17 cellular contexts compared by ENCODE assay signal in genomic region chr16:70704586-70704985, GRCh38. TPM values are rescaled to one million over a fixed set of nuclear protein-coding genes. Genes with fewer than 3 reads are reported as not detected.
DNase-seq lines count a peak whose midpoint lies in the region; ATAC-seq and TF ChIP-seq lines count a peak whose summit lies in the region.
"Had no signal": no experiment of that assay in that cellular context is flagged by ENCODE, and none has a peak within 500 bp of the region (broad histone marks: within the 10 kb centered on the region; RNA-seq: fewer than 3 reads in every experiment).

No MANE protein-coding gene starts in this region.

- no peak overlapping the region for H3K4me3 Mint-ChIP-seq in nephron progenitor cell
- H3K4me3 Mint-ChIP-seq: activated CD4-positive, alpha-beta memory T cell treated with anti-CD3 and anti-CD28 coated beads, Interleukin-2, amount 10 ng/mL, durations not matched to agents 7 days and 5 days; CD8-positive, alpha-beta T cell had no signal

- no peaks in the 10 kb centered on the region for H3K9me3 Mint-ChIP-seq in nephron progenitor cell
- H3K9me3 Mint-ChIP-seq: activated CD4-positive, alpha-beta memory T cell treated with anti-CD3 and anti-CD28 coated beads, Interleukin-2, amount 10 ng/mL, durations not matched to agents 7 days and 5 days; CD8-positive, alpha-beta T cell had no signal

- no peak for ATAC-seq in heart left ventricle
- ATAC-seq in gastrocnemius medialis: no peak
- no peak for ATAC-seq in GM19452 (IDR thresholded peaks at IDR 0.05; ENCODE audit: unreplicated experiment)
- ATAC-seq: CD8-positive, alpha-beta T cell; foreskin keratinocyte had no signal

- H3K4me3 ChIP-seq in right atrium auricular region: no peak overlapping the region
- H3K4me3 ChIP-seq in heart left ventricle: no peak overlapping the region
- H3K4me3 ChIP-seq in esophagus squamous epithelium: no peak overlapping the region
- H3K4me3 ChIP-seq in gastrocnemius medialis: no peak overlapping the region
- no peak overlapping the region for H3K4me3 ChIP-seq in SJCRH30
- H3K4me3 ChIP-seq: ovary had no signal

- H3K9me3 ChIP-seq in right atrium auricular region (no peaks in the 10 kb centered on the region), heart left ventricle (no peaks in the 10 kb centered on the region), esophagus squamous epithelium (no peaks in the 10 kb centered on the region), gastrocnemius medialis (no peaks in the 10 kb centered on the region), SJCRH30 (replicated peaks) (no peaks in the 10 kb centered on the region)
- H3K9me3 ChIP-seq: ovary had no signal

- in situ Hi-C loops in gastrocnemius medialis (cut with MboI; ENCODE audit: low sequenced_read_pairs in 4 of 4): no loop called here

- no peaks in the 10 kb centered on the region for H3K36me3 Mint-ChIP-seq in nephron progenitor cell (ENCODE audit: low read depth)

- 79 to 90% (median 88%) methylated on average over 11 of the region's 11 CpGs for WGBS in heart left ventricle, 4 donors
- 66 to 100% methylated on average over 3 to 6 of the region's 11 CpGs for WGBS in esophagus squamous epithelium, 2 donors

- DNase-seq in right atrium auricular region (ENCODE audit: low spot score) (no peak), heart left ventricle (no peak), esophagus squamous epithelium (lab: John Stamatoyannopoulos, UW) (no peak), gastrocnemius medialis (no peak), UCSD-AML1 (lab: John Stamatoyannopoulos, UW; ENCODE audit: unreplicated experiment) (no peak), nephron progenitor cell (no peak), SJCRH30 (no peak)
- DNase-seq: activated CD4-positive, alpha-beta memory T cell treated with anti-CD3 and anti-CD28 coated beads, Interleukin-2, amount 10 ng/mL, durations not matched to agents 7 days and 5 days; CD8-positive, alpha-beta T cell; effector CD8-positive, alpha-beta T cell; foreskin keratinocyte; GF-D8; NCI-H2081; NCI-H82; ovary; Right ventricle myocardium superior had no signal

- H3K4me1 Mint-ChIP-seq in nephron progenitor cell: peaks cover 67% of the 10 kb centered on the region
- H3K4me1 Mint-ChIP-seq: activated CD4-positive, alpha-beta memory T cell treated with anti-CD3 and anti-CD28 coated beads, Interleukin-2, amount 10 ng/mL, durations not matched to agents 7 days and 5 days had no signal

- peak overlapping the region; percentile 83 to 85 for H3K27ac ChIP-seq in right atrium auricular region
- peak overlapping the region in 4 of 12 donors; percentile 75 to 96 (median 85) for H3K27ac ChIP-seq in heart left ventricle
- peak overlapping the region; percentile 85 to 95 (median 90) for H3K27ac ChIP-seq in esophagus squamous epithelium
- peak overlapping the region in 3 of 4 donors; percentile 74 to 83 (median 79) for H3K27ac ChIP-seq in gastrocnemius medialis
- no peak overlapping the region for H3K27ac ChIP-seq in SJCRH30
- H3K27ac ChIP-seq: foreskin keratinocyte had no signal

- H3K36me3 ChIP-seq in right atrium auricular region (no peaks in the 10 kb centered on the region), heart left ventricle (no peaks in the 10 kb centered on the region), esophagus squamous epithelium (no peaks in the 10 kb centered on the region), gastrocnemius medialis (no peaks in the 10 kb centered on the region), SJCRH30 (no peaks in the 10 kb centered on the region)
- H3K36me3 ChIP-seq: ovary had no signal

- no peak for TF ChIP-seq CTCF in right atrium auricular region (IDR thresholded peaks at IDR 0.05)
- TF ChIP-seq CTCF in heart left ventricle (IDR thresholded peaks at IDR 0.05): no peak
- no peak for TF ChIP-seq CTCF in esophagus squamous epithelium (IDR thresholded peaks at IDR 0.05)
- no peak for TF ChIP-seq CTCF in gastrocnemius medialis (IDR thresholded peaks at IDR 0.05 in 4 of 5, conservative IDR thresholded peaks at IDR 0.05 in 1 of 5)
- no peak for TF ChIP-seq CTCF in nephron progenitor cell (IDR thresholded peaks at IDR 0.05)

- TF ChIP-seq POLR2A in heart left ventricle (IDR thresholded peaks at IDR 0.05) (no peak), esophagus squamous epithelium (IDR thresholded peaks at IDR 0.05) (no peak), gastrocnemius medialis (IDR thresholded peaks at IDR 0.05) (no peak)

- no peak overlapping the region for H3K27ac Mint-ChIP-seq in nephron progenitor cell
- H3K27ac Mint-ChIP-seq: activated CD4-positive, alpha-beta memory T cell treated with anti-CD3 and anti-CD28 coated beads, Interleukin-2, amount 10 ng/mL, durations not matched to agents 7 days and 5 days; CD8-positive, alpha-beta T cell had no signal

- H3K27me3 Mint-ChIP-seq in nephron progenitor cell (ENCODE audit: low read depth, poor library complexity): peaks cover 5% of the 10 kb centered on the region
- H3K27me3 Mint-ChIP-seq: activated CD4-positive, alpha-beta memory T cell treated with anti-CD3 and anti-CD28 coated beads, Interleukin-2, amount 10 ng/mL, durations not matched to agents 7 days and 5 days had no signal

- H3K27me3 ChIP-seq in right atrium auricular region: no peaks in the 10 kb centered on the region
- H3K27me3 ChIP-seq in heart left ventricle: no peaks in the 10 kb centered on the region
- H3K27me3 ChIP-seq in esophagus squamous epithelium: no peaks in the 10 kb centered on the region
- no peaks in the 10 kb centered on the region for H3K27me3 ChIP-seq in gastrocnemius medialis
- no peaks in the 10 kb centered on the region for H3K27me3 ChIP-seq in SJCRH30
- H3K27me3 ChIP-seq: foreskin keratinocyte, ovary had no signal

- H3K4me1 ChIP-seq in right atrium auricular region (peaks cover 0 to 76% of the 10 kb centered on the region in 2 donors), heart left ventricle (peaks cover 0 to 75% (median 40%) of the 10 kb centered on the region in 12 donors), esophagus squamous epithelium (peaks cover 61 to 97% (median 71%) of the 10 kb centered on the region in 3 donors), gastrocnemius medialis (peaks cover 48 to 59% of the 10 kb centered on the region in 2 donors), SJCRH30 (peaks cover 65% of the 10 kb centered on the region)

- intact Hi-C loops in heart left ventricle (cut with DNase I): loop anchor here in 2 of 10 donors (5.0 kb wide), 1 partner anchor 33 kb away; no protein-coding TSS in a partner anchor
- intact Hi-C loops in esophagus squamous epithelium (cut with DNase I): no loop called here
- intact Hi-C loops in gastrocnemius medialis (cut with DNase I; ENCODE audit: low total_unique reads): no loop called here

RNA-seq across cellular contexts. Expression of gene MTSS2, which starts 18.7 kb away (rescaled TPM):
- total RNA-seq in right atrium auricular region (10 to 100 TPM; 35.3 to 44.7 TPM), heart left ventricle (10 to 100 TPM; 51.9 to 90.9 (median 72.2) TPM), esophagus squamous epithelium (10 to 100 TPM; 15.5 to 39.7 (median 27.5) TPM), gastrocnemius medialis (100 to 1,000 TPM in 1 of 4 donors, 10 to 100 TPM in 3; 42.6 to 160 (median 93.9) TPM)
- 10 to 100 TPM; 58.8 to 97.1 TPM for polyA plus RNA-seq in heart left ventricle
- 24.6 and 27.4 TPM in 2 replicates for total RNA-seq in SJCRH30 (2014; rRNA removed; shearing (Covaris generic))

RNA-seq across cellular contexts. Expression of gene IL34, which starts 58.2 kb away (rescaled TPM):
- total RNA-seq in right atrium auricular region: 1 to 10 TPM in 1 of 2 donors, under 1 TPM in 1; 0.39 to 2.2 TPM
- 1 to 10 TPM in 8 of 9 donors, under 1 TPM in 1; 0.49 to 6.5 (median 2.7) TPM for total RNA-seq in heart left ventricle
- 1 to 10 TPM in 1 of 2 donors, under 1 TPM in 1; 0.82 to 2.3 TPM for polyA plus RNA-seq in heart left ventricle
- 10 to 100 TPM in 2 of 4 donors, 1 to 10 TPM in 2; 3.2 to 26.6 (median 9.1) TPM for total RNA-seq in esophagus squamous epithelium
- total RNA-seq in gastrocnemius medialis: 10 to 100 TPM in 3 of 4 donors, under 1 TPM in 1; 0.71 to 93.0 (median 22.1) TPM
- total RNA-seq in SJCRH30 (2014; rRNA removed; shearing (Covaris generic)): 0.61 and 0.75 TPM in 2 replicates
- total RNA-seq: activated CD4-positive, alpha-beta memory T cell treated with anti-CD3 and anti-CD28 coated beads, Interleukin-2, amount 10 ng/mL, durations not matched to agents 7 days and 5 days had no signal
